8 cellular contexts compared by ENCODE assay signal in the genomic region with DNA sequence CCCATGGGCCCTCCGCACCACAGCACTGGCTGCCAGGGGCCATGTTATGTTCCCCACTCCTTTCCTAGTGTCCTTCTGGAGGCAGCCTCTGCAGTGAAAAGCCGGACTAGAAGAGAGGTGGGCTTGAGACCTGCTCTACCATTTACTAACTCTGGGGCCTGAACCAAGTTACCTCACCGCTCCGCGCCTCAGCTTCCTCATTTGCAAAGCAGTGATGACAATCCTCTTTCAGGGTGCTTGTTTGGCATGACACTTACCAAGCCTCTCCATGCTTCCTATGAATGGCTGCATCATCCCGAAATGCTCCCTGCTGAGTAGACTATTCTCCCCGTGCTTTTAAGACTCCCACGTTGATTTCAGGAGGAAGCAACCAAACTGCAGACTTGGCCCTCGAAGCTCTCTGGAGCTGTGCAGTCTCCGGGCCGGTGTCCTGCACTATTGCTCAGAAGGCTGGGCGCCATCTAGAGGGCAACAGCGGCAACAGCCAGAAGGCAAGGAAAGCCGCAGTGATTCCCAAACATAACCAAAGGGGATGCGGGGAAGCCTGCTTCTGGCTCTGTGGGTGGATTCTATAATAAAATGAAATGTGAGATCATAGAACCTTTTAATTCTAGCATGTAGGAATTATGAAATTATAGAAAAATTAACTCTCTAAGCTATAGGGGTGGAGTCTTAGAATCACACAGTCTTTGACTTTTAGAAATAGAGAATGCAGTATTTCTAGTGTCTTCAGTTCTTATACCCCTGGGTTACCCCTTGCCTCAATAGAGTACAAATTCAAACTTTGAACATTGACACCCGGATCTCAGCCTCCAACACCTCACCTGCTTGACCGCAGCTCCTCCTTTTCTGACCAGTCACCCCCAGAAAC.
DNase-seq lines count a peak whose midpoint lies in the region; ATAC-seq and TF ChIP-seq lines count a peak whose summit lies in the region.

No MANE protein-coding gene starts in this region.

- POLR2A ChIA-PET in GM10248 (lab: Yijun Ruan, JAX) = no interaction called here

- no peaks in the 10 kb centered on the region for H3K36me3 Mint-ChIP-seq in activated naive CD4-positive, alpha-beta T cell treated with anti-CD3 and anti-CD28 coated beads, Interleukin-2, amount 50 U/mL, for 72 hours

- no peak overlapping the region for H3K27ac Mint-ChIP-seq in activated naive CD4-positive, alpha-beta T cell treated with anti-CD3 and anti-CD28 coated beads, Interleukin-2, amount 50 U/mL, for 72 hours

- CTCF ChIA-PET in GM10248 (lab: Yijun Ruan, JAX) = interaction anchor here (0.7 to 4.1 kb wide), 28 partner anchors 9 to 562 kb away, joined by 3 to 32 read pairs (median 4); no protein-coding TSS in a partner anchor

- no peaks in the 10 kb centered on the region for H3K9me3 Mint-ChIP-seq in activated naive CD4-positive, alpha-beta T cell treated with anti-CD3 and anti-CD28 coated beads, Interleukin-2, amount 50 U/mL, for 72 hours

- peak; percentile 92 for ATAC-seq in GM21825 (IDR thresholded peaks at IDR 0.05; ENCODE audit: unreplicated experiment)
- ATAC-seq in activated naive CD4-positive, alpha-beta T cell treated with anti-CD3 and anti-CD28 coated beads, Interleukin-2, amount 50 U/mL, for 72 hours = peak; percentile 37 to 63
- ATAC-seq in HG02571 (IDR thresholded peaks at IDR 0.05; ENCODE audit: unreplicated experiment) = no peak

- in situ Hi-C loops in KBM-7 (cut with MboI; ENCODE audit: low pct_unique_long_range_greater_than_20kb, low sequenced_read_pairs) = no loop called here

- TF ChIP-seq CTCF in GM10248 (IDR thresholded peaks at IDR 0.05; ENCODE audit: control extremely low read depth, extremely low read depth, low read depth, missing control alignments) = peak; percentile 97

- DNase-seq in GM10248 (ENCODE audit: extremely low spot score) (peak; percentile 75), KBM-7 (peak; percentile 71), RKO (ENCODE audit: low spot score) (peak; percentile 74), cardiac septum (ENCODE audit: low spot score) (peak; percentile 83), posterior vena cava (ENCODE audit: low spot score) (peak; percentile 93)
- DNase-seq in activated naive CD4-positive, alpha-beta T cell treated with anti-CD3 and anti-CD28 coated beads, Interleukin-2, amount 50 U/mL, for 72 hours (ENCODE audit: low spot score in 2 of 2) = peak; percentile 57 to 60

- intact Hi-C loops in cardiac septum (cut with DNase I) (loop anchor here (5.0 kb wide), 1 partner anchor 412 kb away; no protein-coding TSS in a partner anchor), posterior vena cava (cut with DNase I) (loop anchor here in 1 of 2 donors (10.0 kb wide), 1 partner anchor 414 kb away; no protein-coding TSS in a partner anchor)
